ENCODE assay signal across 1 cellular context in the genomic region with DNA sequence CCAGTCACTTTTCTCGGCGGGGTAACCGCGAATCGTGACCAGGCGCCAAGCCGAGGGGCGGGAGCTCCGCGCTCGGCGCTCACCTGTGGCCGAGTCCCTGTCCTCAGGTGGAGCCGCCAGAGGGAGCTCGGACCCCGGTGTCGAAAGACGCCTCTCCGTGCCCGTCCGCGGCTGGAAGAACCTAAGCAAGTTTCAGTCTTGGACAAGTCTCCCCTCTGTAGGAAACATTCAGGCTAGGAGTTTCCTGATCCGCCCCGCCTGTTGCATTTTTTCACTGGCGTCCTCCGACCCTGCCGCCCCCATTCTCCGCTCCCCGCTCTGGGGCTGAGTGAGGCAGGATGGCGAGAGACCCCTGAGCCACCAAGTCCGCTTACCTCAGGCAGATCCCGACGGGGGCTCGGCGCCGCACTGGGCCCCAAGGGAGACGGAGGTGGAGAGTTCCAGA.
TF ChIP-seq lines count a peak whose summit lies in the region.

No MANE protein-coding gene starts in this region.

TF ChIP-seq in liver, 16 proteins besides CTCF, POLR2A, EP300 and RAD21 (continued from another document):
- TF ChIP-seq, protein P1, sequence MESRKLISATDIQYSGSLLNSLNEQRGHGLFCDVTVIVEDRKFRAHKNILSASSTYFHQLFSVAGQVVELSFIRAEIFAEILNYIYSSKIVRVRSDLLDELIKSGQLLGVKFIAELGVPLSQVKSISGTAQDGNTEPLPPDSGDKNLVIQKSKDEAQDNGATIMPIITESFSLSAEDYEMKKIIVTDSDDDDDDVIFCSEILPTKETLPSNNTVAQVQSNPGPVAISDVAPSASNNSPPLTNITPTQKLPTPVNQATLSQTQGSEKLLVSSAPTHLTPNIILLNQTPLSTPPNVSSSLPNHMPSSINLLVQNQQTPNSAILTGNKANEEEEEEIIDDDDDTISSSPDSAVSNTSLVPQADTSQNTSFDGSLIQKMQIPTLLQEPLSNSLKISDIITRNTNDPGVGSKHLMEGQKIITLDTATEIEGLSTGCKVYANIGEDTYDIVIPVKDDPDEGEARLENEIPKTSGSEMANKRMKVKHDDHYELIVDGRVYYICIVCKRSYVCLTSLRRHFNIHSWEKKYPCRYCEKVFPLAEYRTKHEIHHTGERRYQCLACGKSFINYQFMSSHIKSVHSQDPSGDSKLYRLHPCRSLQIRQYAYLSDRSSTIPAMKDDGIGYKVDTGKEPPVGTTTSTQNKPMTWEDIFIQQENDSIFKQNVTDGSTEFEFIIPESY (IDR thresholded peaks at IDR 0.05) = no peak
- no peak for TF ChIP-seq JUND (IDR thresholded peaks at IDR 0.05)
- TF ChIP-seq EGR1 (IDR thresholded peaks at IDR 0.05; ENCODE audit: low read depth in 2 of 2) = no peak
- peak; percentile 19 for TF ChIP-seq SP1 (IDR thresholded peaks at IDR 0.05)
- TF ChIP-seq FOXA2 (IDR thresholded peaks at IDR 0.05) = no peak
- no peak for TF ChIP-seq FOXA1 (IDR thresholded peaks at IDR 0.05)
